In the genomic region with DNA sequence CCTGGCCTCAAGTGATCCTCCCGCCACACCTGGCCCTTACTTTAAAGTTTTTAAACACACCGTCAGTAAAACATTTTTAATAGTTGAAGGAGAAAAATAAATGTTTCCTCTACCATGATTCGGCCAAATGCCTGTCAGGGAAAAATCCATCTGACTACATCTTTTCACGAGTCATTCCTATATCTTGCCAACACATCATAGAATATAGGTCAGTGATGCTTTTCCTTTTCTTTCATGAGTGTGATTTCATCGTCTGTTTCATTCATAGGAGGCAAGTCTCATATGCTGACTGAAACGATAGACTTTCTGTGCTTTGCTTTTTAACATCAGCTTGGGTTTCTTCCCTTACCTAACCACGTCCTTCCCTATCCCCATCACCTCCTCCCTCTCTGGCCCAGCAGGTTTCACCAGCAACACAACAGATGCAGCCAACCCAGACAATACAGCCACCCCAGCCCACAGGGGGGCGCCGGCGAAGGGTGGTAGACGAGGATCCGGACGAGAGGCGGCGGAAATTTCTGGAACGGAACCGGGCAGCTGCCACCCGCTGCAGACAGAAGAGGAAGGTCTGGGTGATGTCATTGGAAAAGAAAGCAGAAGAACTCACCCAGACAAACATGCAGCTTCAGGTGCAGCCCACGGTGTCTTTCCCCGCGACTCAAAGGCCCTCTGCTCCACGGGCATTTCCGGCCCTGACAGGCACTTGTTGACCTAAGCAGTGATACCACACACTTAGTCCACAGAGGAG, we compare ENCODE assay signal across 10 cellular contexts.
DNase-seq lines count a peak whose midpoint lies in the region; ATAC-seq and TF ChIP-seq lines count a peak whose summit lies in the region.
"Had no signal": no experiment of that assay in that cellular context is flagged by ENCODE, and none has a peak within 500 bp of the region (broad histone marks: within the 10 kb centered on the region; RNA-seq: fewer than 3 reads in every experiment).

No MANE protein-coding gene starts in this region.

- no peak overlapping the region for H3K4me3 ChIP-seq in Peyer's patch
- H3K4me3 ChIP-seq in iPS DF 6.9 (ENCODE audit: low read length), result no peak overlapping the region
- H3K4me3 ChIP-seq in gastroesophageal sphincter, result no peak overlapping the region

- H3K4me1 Mint-ChIP-seq in stimulated activated naive CD8-positive, alpha-beta T cell treated with anti-CD3 and anti-CD28 coated beads, Interleukin-15, amount 100 ng/mL, for 72 hours, result peaks cover 5% of the 10 kb centered on the region

- TF ChIP-seq CTCF in Peyer's patch (IDR thresholded peaks at IDR 0.05) (peak in 3 of 6 experiments; percentile 14 to 25 (median 24)), gastroesophageal sphincter (IDR thresholded peaks at IDR 0.05) (no peak)

- DNase-seq in AG08396 (ENCODE audit: low spot score) (peak; percentile 15), Peyer's patch (peak in 2 of 3 donors; percentile 82 to 87), iPS DF 6.9 (ENCODE audit: low read depth, low spot score) (peak; percentile 5), dedifferentiated amniotic fluid mesenchymal stem cell (ENCODE audit: extremely low spot score) (no peak)
- DNase-seq in stimulated activated naive CD8-positive, alpha-beta T cell treated with anti-CD3 and anti-CD28 coated beads, Interleukin-15, amount 100 ng/mL, for 72 hours, result no peak
- DNase-seq: activated gamma-delta T cell; stimulated activated CD4-positive, alpha-beta T cell treated with anti-CD3 and anti-CD28 coated beads, Interleukin-2, amount 100 ng/mL, for 24 hours had no signal

- peak; percentile 49 for ATAC-seq in GM21447 (IDR thresholded peaks at IDR 0.05; ENCODE audit: unreplicated experiment)
- no peak for ATAC-seq in GM21528 (IDR thresholded peaks at IDR 0.05; ENCODE audit: low FRiP score, unreplicated experiment)
- ATAC-seq in stimulated activated naive CD8-positive, alpha-beta T cell treated with anti-CD3 and anti-CD28 coated beads, Interleukin-15, amount 100 ng/mL, for 72 hours, result no peak
- ATAC-seq in gastroesophageal sphincter, result no peak

- H3K27me3 ChIP-seq in Peyer's patch (no peaks in the 10 kb centered on the region), iPS DF 6.9 (ENCODE audit: control insufficient read depth, insufficient read depth, low read length) (no peaks in the 10 kb centered on the region), gastroesophageal sphincter (no peaks in the 10 kb centered on the region)

- no peaks in the 10 kb centered on the region for H3K9me3 Mint-ChIP-seq in stimulated activated naive CD8-positive, alpha-beta T cell treated with anti-CD3 and anti-CD28 coated beads, Interleukin-15, amount 100 ng/mL, for 72 hours

- TF ChIP-seq POLR2A in Peyer's patch (IDR thresholded peaks at IDR 0.05), result no peak
- no peak for TF ChIP-seq POLR2A in gastroesophageal sphincter (IDR thresholded peaks at IDR 0.05)

- WGBS in iPS DF 6.9 (ENCODE audit: insufficient coverage, insufficient read length), result no CpG with 5 or more reads among the region's 23 CpGs
- 70 to 89% methylated on average over 11 to 15 of the region's 23 CpGs for WGBS in gastroesophageal sphincter (ENCODE audit: low coverage in 1 of 2), 2 donors

- peaks cover 14% of the 10 kb centered on the region for H3K27me3 Mint-ChIP-seq in stimulated activated naive CD8-positive, alpha-beta T cell treated with anti-CD3 and anti-CD28 coated beads, Interleukin-15, amount 100 ng/mL, for 72 hours

- H3K9me3 ChIP-seq in Peyer's patch (no peaks in the 10 kb centered on the region), iPS DF 6.9 (ENCODE audit: control insufficient read depth, insufficient read depth, low read length) (no peaks in the 10 kb centered on the region), gastroesophageal sphincter (no peaks in the 10 kb centered on the region)

- no peak overlapping the region for H3K27ac Mint-ChIP-seq in stimulated activated naive CD8-positive, alpha-beta T cell treated with anti-CD3 and anti-CD28 coated beads, Interleukin-15, amount 100 ng/mL, for 72 hours

- H3K27ac ChIP-seq in Peyer's patch (peak overlapping the region in 1 of 4 donors; percentile 53), iPS DF 6.9 (ENCODE audit: low read length) (no peak overlapping the region), gastroesophageal sphincter (no peak overlapping the region)

- no peak overlapping the region for H3K4me3 Mint-ChIP-seq in stimulated activated naive CD8-positive, alpha-beta T cell treated with anti-CD3 and anti-CD28 coated beads, Interleukin-15, amount 100 ng/mL, for 72 hours

- TF ChIP-seq EP300 in gastroesophageal sphincter (IDR thresholded peaks at IDR 0.05), result no peak

- H3K36me3 ChIP-seq in Peyer's patch, result no peaks in the 10 kb centered on the region
- no peaks in the 10 kb centered on the region for H3K36me3 ChIP-seq in iPS DF 6.9 (ENCODE audit: control insufficient read depth, insufficient read depth, low read length)
- peaks cover 0 to 13% of the 10 kb centered on the region in 2 donors for H3K36me3 ChIP-seq in gastroesophageal sphincter

- no peaks in the 10 kb centered on the region for H3K4me1 ChIP-seq in Peyer's patch
- H3K4me1 ChIP-seq in iPS DF 6.9 (ENCODE audit: control insufficient read depth, insufficient read depth, low read length), result 0 out of 2 replicates have a peak, but pooled peaks cover 1% of the 10 kb centered on the region
- H3K4me1 ChIP-seq in gastroesophageal sphincter, result peaks cover 0 to 35% (median 0%) of the 10 kb centered on the region in 3 donors

Comparison
In these comparisons a context has a peak if more than half of its experiments do, and no peak if none do; other contexts are left out.
1. DNase-seq: peak in AG08396 (single experiment), Peyer's patch (2 of 3) and iPS DF 6.9 (single experiment); none in dedifferentiated amniotic fluid mesenchymal stem cell (single experiment) and stimulated activated naive CD8-positive, alpha-beta T cell treated with anti-CD3 and anti-CD28 coated beads, Interleukin-15, amount 100 ng/mL, for 72 hours (0 of 2).